ENCODE assay signal across 7 cellular contexts in genomic region chr7:98878365-98879197, GRCh38.
A peak's percentile ranks its signal among the peaks of the same experiment; 100 is the strongest.
DNase-seq lines count a peak whose midpoint lies in the region; TF ChIP-seq lines count a peak whose summit lies in the region.

Gene TRRAP (plus strand): TSS chr7:98878532. CDS start chr7:98881151, 2,619 bp downstream.

- TF ChIP-seq CTCF in GM13976 (IDR thresholded peaks at IDR 0.05; ENCODE audit: borderline replicate concordance, control extremely low read depth, extremely low read depth, insufficient read depth, missing control alignments) = peak; percentile 91
- TF ChIP-seq CTCF in HFF-Myc (IDR thresholded peaks at IDR 0.05; ENCODE audit: low read depth, low read length, missing control alignments) = peak; percentile 64

- peaks cover 30% of the 10 kb centered on the region for H3K36me3 ChIP-seq in iPS-20b (ENCODE audit: insufficient read depth, low read depth, low read length)

- DNase-seq in GM13976 (ENCODE audit: low spot score) = peak; percentile 90
- no peak for DNase-seq in HFF-Myc (ENCODE audit: extremely low read depth, low read depth)
- peak; percentile 22 for DNase-seq in NCI-H1048 (lab: John Stamatoyannopoulos, UW)
- DNase-seq in UCSD-AML1 (lab: John Stamatoyannopoulos, UW; ENCODE audit: unreplicated experiment) = peak; percentile 62
- peak; percentile 63 to 68 for DNase-seq in T47D (ENCODE audit: low read depth in 1 of 2, low spot score in 1 of 2)

- no peaks in the 10 kb centered on the region for H3K9me3 ChIP-seq in iPS-20b (ENCODE audit: insufficient read depth, low read depth, low read length)

- no peaks in the 10 kb centered on the region for H3K4me1 ChIP-seq in iPS-20b (ENCODE audit: insufficient read depth, low read length)

- H3K9ac ChIP-seq in iPS-20b (ENCODE audit: low read depth, low read length) = peak within 1 kb of the TSS; percentile 91

- H3K4me3 ChIP-seq in HFF-Myc (replicated peaks; ENCODE audit: low read depth, low read length) (peak within 1 kb of the TSS; percentile 95), iPS-20b (ENCODE audit: low read length) (peak within 1 kb of the TSS; percentile 93), skin epidermis (peak within 1 kb of the TSS; percentile 76 to 99 (median 93))

- in situ Hi-C loops in GM13976 (cut with MboI; ENCODE audit: low sequenced_read_pairs, unreplicated experiment) = no loop called here
- in situ Hi-C loops in T47D (cut with HindIII; ENCODE audit: low pct_unique_long_range_greater_than_20kb, low sequenced_read_pairs) = no loop called here

- H3K27me3 ChIP-seq in iPS-20b (ENCODE audit: insufficient read depth, low read length) = peaks cover 5% of the 10 kb centered on the region; the same call in 1 of the 2 replicates

- H3K27ac ChIP-seq in iPS-20b (ENCODE audit: low read length) = no peak within 1 kb of the TSS
- peak within 1 kb of the TSS; percentile 96 to 100 (median 99) for H3K27ac ChIP-seq in skin epidermis
